Comparison of ENCODE assay signal across 8 cellular contexts in the genomic region with DNA sequence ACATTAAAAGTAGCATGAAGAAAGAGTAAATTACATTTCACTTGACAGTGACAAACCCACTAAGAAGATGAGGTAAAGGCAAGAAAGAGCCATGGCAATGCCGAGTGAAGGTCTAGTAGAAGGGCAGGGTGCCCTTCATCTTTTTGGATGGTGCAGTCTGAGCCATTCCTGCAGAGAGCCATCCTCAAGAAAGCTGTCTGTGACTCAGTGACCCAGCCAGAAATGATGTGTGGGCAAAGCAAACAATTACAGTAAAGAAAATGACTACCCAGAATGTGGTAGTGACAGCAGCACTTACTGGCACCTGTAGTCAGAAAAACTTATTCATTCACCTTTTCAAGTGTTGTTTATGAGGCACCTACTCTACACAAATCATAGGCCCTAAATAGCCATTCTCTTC.
"Had no signal": no experiment of that assay in that cellular context is flagged by ENCODE, and none has a peak within 500 bp of the region (broad histone marks: within the 10 kb centered on the region; RNA-seq: fewer than 3 reads in every experiment).

No MANE protein-coding gene starts in this region.

- H3K4me3 Mint-ChIP-seq: naive B cell had no signal

- H3K27ac Mint-ChIP-seq: naive B cell had no signal

- H3K27me3 Mint-ChIP-seq: naive B cell had no signal

- ATAC-seq: left colon had no signal

- H3K36me3 Mint-ChIP-seq: naive B cell had no signal

- DNase-seq: esophagus squamous epithelium, foreskin fibroblast, head of caudate nucleus, left colon, naive B cell, posterior cingulate gyrus, SIG-M5, T-helper 2 cell had no signal

- H3K9me3 Mint-ChIP-seq: naive B cell had no signal

- H3K4me1 Mint-ChIP-seq: naive B cell had no signal
